Comparison of ENCODE assay signal across 23 cellular contexts in genomic region chr17:13560935-13561334, GRCh38. TPM values are rescaled to one million over a fixed set of nuclear protein-coding genes. Genes with fewer than 3 reads are reported as not detected.
DNase-seq lines count a peak whose midpoint lies in the region; ATAC-seq and TF ChIP-seq lines count a peak whose summit lies in the region.
"Had no signal": no experiment of that assay in that cellular context is flagged by ENCODE, and none has a peak within 500 bp of the region (broad histone marks: within the 10 kb centered on the region; RNA-seq: fewer than 3 reads in every experiment).

No MANE protein-coding gene starts in this region.

- peaks cover under 1% of the 10 kb centered on the region for H3K9me3 Mint-ChIP-seq in mesothelial cell of epicardium

- no peak for TF ChIP-seq POLR2A in vagina (IDR thresholded peaks at IDR 0.05)

- peaks cover 81% of the 10 kb centered on the region for H3K79me2 ChIP-seq in SK-N-SH (ENCODE audit: insufficient read depth)

- H3K27ac Mint-ChIP-seq in mesothelial cell of epicardium = peak overlapping the region; percentile 24
- H3K27ac Mint-ChIP-seq: B cell, CD14-positive monocyte had no signal

- H3K4me1 ChIP-seq in SK-N-SH (ENCODE audit: control insufficient read depth in 1 of 2, insufficient read depth in 2 of 2, low read depth in 1 of 2, low read length in 1 of 2) (peaks cover 0 to 44% of the 10 kb centered on the region in 2 experiments; a peak in 3 of 4 replicates), SJSA1 (replicated peaks) (peaks cover 61% of the 10 kb centered on the region), vagina (no peaks in the 10 kb centered on the region), lower lobe of right lung (no peaks in the 10 kb centered on the region)
- H3K4me1 ChIP-seq: HAP-1 had no signal

- TF ChIP-seq RAD21 in SK-N-SH (IDR thresholded peaks at IDR 0.05; ENCODE audit: low read length) = no peak

- no peak for ATAC-seq in SK-N-SH treated with all-trans-retinoic acid at 6 μM for 48 hours
- ATAC-seq in lower lobe of right lung = no peak
- no peak for ATAC-seq in GM18858 (IDR thresholded peaks at IDR 0.05; ENCODE audit: unreplicated experiment)
- ATAC-seq in omental fat pad (ENCODE audit: low FRiP score) = no peak
- ATAC-seq: Panc1 had no signal

- H3K36me3 Mint-ChIP-seq in mesothelial cell of epicardium = peaks cover 6% of the 10 kb centered on the region
- H3K36me3 Mint-ChIP-seq: CD14-positive monocyte had no signal

- no peak for TF ChIP-seq CTCF in SK-N-SH (IDR thresholded peaks at IDR 0.05)
- no peak for TF ChIP-seq CTCF in mesothelial cell of epicardium (IDR thresholded peaks at IDR 0.05; ENCODE audit: unreplicated experiment)
- TF ChIP-seq CTCF in vagina (IDR thresholded peaks at IDR 0.05) = no peak
- TF ChIP-seq CTCF in lower lobe of right lung (IDR thresholded peaks at IDR 0.05) = no peak
- TF ChIP-seq CTCF in omental fat pad (IDR thresholded peaks at IDR 0.05) = no peak

- peaks cover 49% of the 10 kb centered on the region for H3K4me1 Mint-ChIP-seq in mesothelial cell of epicardium
- H3K4me1 Mint-ChIP-seq: B cell had no signal

- no peaks in the 10 kb centered on the region for H3K9me2 ChIP-seq in SK-N-SH

- H3K27ac ChIP-seq in SK-N-SH (ENCODE audit: low read depth in 2 of 2, low read length in 1 of 2) (peak overlapping the region in 1 of 2 experiments; percentile 87; a peak in 2 of 4 replicates), SJSA1 (peak overlapping the region; percentile 97), vagina (peak overlapping the region; percentile 73), lower lobe of right lung (no peak overlapping the region)
- H3K27ac ChIP-seq: 22Rv1, KMS-11 had no signal

- H3K4me3 ChIP-seq in SK-N-SH (ENCODE audit: low read depth in 2 of 2, low read length in 1 of 2) (no peak overlapping the region), SJSA1 (no peak overlapping the region), vagina (no peak overlapping the region), lower lobe of right lung (no peak overlapping the region)
- H3K4me3 ChIP-seq: HAP-1 had no signal

- WGBS in SK-N-SH (ENCODE audit: low lambda C conversion rate) = 36% methylated on average over 1 of the region's 1 CpG

- H3K36me3 ChIP-seq in SK-N-SH (replicated peaks in 1 of 2; ENCODE audit: control insufficient read depth in 1 of 2, insufficient read depth in 2 of 2, low read length in 1 of 2) (peaks cover 0 to 6% of the 10 kb centered on the region in 2 experiments), SJSA1 (no peaks in the 10 kb centered on the region), vagina (no peaks in the 10 kb centered on the region), lower lobe of right lung (no peaks in the 10 kb centered on the region)
- H3K36me3 ChIP-seq: HAP-1, SJCRH30 had no signal

- no peak overlapping the region for H3K4me3 Mint-ChIP-seq in mesothelial cell of epicardium
- H3K4me3 Mint-ChIP-seq: B cell, CD14-positive monocyte had no signal

- peak overlapping the region; percentile 36; the same call in 1 of the 2 replicates for H3K9ac ChIP-seq in SK-N-SH
- H3K9ac ChIP-seq: KMS-11 had no signal

- CTCF ChIA-PET in SK-N-SH (lab: Yijun Ruan, JAX) = no interaction called here

- H4K20me1 ChIP-seq in SK-N-SH (ENCODE audit: insufficient read depth) = no peaks in the 10 kb centered on the region

- H3K27me3 ChIP-seq in SK-N-SH (ENCODE audit: insufficient read depth) = no peaks in the 10 kb centered on the region
- H3K27me3 ChIP-seq in SJSA1 (replicated peaks) = no peaks in the 10 kb centered on the region
- no peaks in the 10 kb centered on the region for H3K27me3 ChIP-seq in vagina
- no peaks in the 10 kb centered on the region for H3K27me3 ChIP-seq in lower lobe of right lung (ENCODE audit: low read depth)
- H3K27me3 ChIP-seq: SJCRH30 had no signal

- intact Hi-C loops in vagina (cut with DNase I) = no loop called here
- intact Hi-C loops in lower lobe of right lung (cut with DNase I) = no loop called here

- no peak for DNase-seq in SK-N-SH
- no peak for DNase-seq in SJSA1 (ENCODE audit: low read depth in 1 of 2, low spot score in 2 of 2)
- no peak for DNase-seq in mesothelial cell of epicardium (ENCODE audit: low spot score in 2 of 2, unreplicated experiment in 2 of 2)
- no peak for DNase-seq in vagina (ENCODE audit: extremely low spot score in 2 of 2)
- DNase-seq in lower lobe of right lung = no peak
- DNase-seq in omental fat pad (ENCODE audit: low spot score) = no peak
- DNase-seq: DMS53, EL, NCI-H1105, NCI-H146, NCI-H2029, NCI-H2227 treated with DMSO at 0.1 percent for 48 hours, NCI-H510A treated with DMSO at 0.1 percent for 48 hours, NCI-H774, SJCRH30 had no signal

- POLR2A ChIA-PET in SK-N-SH (lab: Yijun Ruan, JAX) = no interaction called here

- H2AFZ ChIP-seq in SK-N-SH (ENCODE audit: low read depth) = no peak overlapping the region

- peaks cover 68% of the 10 kb centered on the region for H3F3A ChIP-seq in SK-N-SH (replicated peaks; ENCODE audit: insufficient read depth)

- no peaks in the 10 kb centered on the region for H3K27me3 Mint-ChIP-seq in mesothelial cell of epicardium (ENCODE audit: low read depth)
- H3K27me3 Mint-ChIP-seq: B cell had no signal

- H3K4me2 ChIP-seq in SK-N-SH = no peak overlapping the region
- H3K4me2 ChIP-seq: KMS-11 had no signal

- H3K9me3 ChIP-seq in SK-N-SH (no peaks in the 10 kb centered on the region), SJSA1 (replicated peaks) (no peaks in the 10 kb centered on the region), vagina (no peaks in the 10 kb centered on the region), lower lobe of right lung (no peaks in the 10 kb centered on the region)
- H3K9me3 ChIP-seq: HAP-1, SJCRH30 had no signal

- no peak for TF ChIP-seq EP300 in SK-N-SH (IDR thresholded peaks at IDR 0.05; ENCODE audit: borderline replicate concordance in 1 of 2, low read depth in 1 of 2, low read length in 1 of 2)

TF ChIP-seq in SK-N-SH, 30 proteins besides CTCF, POLR2A, EP300 and RAD21:
- TF ChIP-seq RXRA (IDR thresholded peaks at IDR 0.05; ENCODE audit: borderline replicate concordance, low read depth) = no peak
TF ChIP-seq in SK-N-SH: peak in this region for 0.

TF ChIP-seq in SK-N-SH treated with all-trans-retinoic acid at 6 μM for 48 hours, 23 proteins besides CTCF, POLR2A, EP300 and RAD21:
- no peak for TF ChIP-seq RARB (CRISPR knock-in tag; IDR thresholded peaks at IDR 0.05)
- TF ChIP-seq TCF4 (CRISPR knock-in tag; IDR thresholded peaks at IDR 0.05; ENCODE audit: borderline replicate concordance) = no peak
- no peak for TF ChIP-seq OSR1 (CRISPR knock-in tag; IDR thresholded peaks at IDR 0.05)
- no peak for TF ChIP-seq ZC3H10 (CRISPR knock-in tag; IDR thresholded peaks at IDR 0.05)
- TF ChIP-seq SNAI2 (CRISPR knock-in tag; IDR thresholded peaks at IDR 0.05) = no peak
- no peak for TF ChIP-seq ZNF70 (CRISPR knock-in tag; IDR thresholded peaks at IDR 0.05)
- TF ChIP-seq CSDC2 (CRISPR knock-in tag; IDR thresholded peaks at IDR 0.05) = no peak
- no peak for TF ChIP-seq ZFP3 (CRISPR knock-in tag; IDR thresholded peaks at IDR 0.05)
- TF ChIP-seq PPARA (CRISPR knock-in tag; IDR thresholded peaks at IDR 0.05; ENCODE audit: borderline replicate concordance) = no peak
- no peak for TF ChIP-seq ARNTL (CRISPR knock-in tag; IDR thresholded peaks at IDR 0.05; ENCODE audit: borderline replicate concordance, low read depth)
- no peak for TF ChIP-seq GLIS3 (CRISPR knock-in tag; IDR thresholded peaks at IDR 0.05)
- TF ChIP-seq ZFP30 (CRISPR knock-in tag; IDR thresholded peaks at IDR 0.05) = no peak

RNA-seq across cellular contexts. Expression of gene HS3ST3A1, which starts 40.8 kb away (rescaled TPM):
- 17.1 and 22.6 TPM in 2 replicates for polyA plus RNA-seq in SK-N-SH (2012; rRNA removed)
- 8.6 and 16.2 TPM in 2 replicates for polyA plus RNA-seq in SK-N-SH (2012; cell fraction: cytosol; rRNA removed)
- polyA plus RNA-seq in SK-N-SH (2012; cell fraction: nucleus; rRNA removed) = 20.7 and 23.4 TPM in 2 replicates
- total RNA-seq in SJSA1 (2014; rRNA removed; shearing (Covaris generic)) = 12.9 and 16.8 TPM in 2 replicates
- total RNA-seq in mesothelial cell of epicardium (8.8 to 10.2 TPM (median 10.2 TPM) in 3 replicates), vagina (8.6 TPM), lower lobe of right lung (0.53 TPM), omental fat pad (1 to 10 TPM in 2 of 4 donors, under 1 TPM in 1, not detected in 1; 0.47 to 5.9 (median 1.9) TPM)
- polyA plus RNA-seq: CD14-positive monocyte had no signal
